1 cellular context compared by ENCODE assay signal in genomic region chrX:48451708-48452107, GRCh38.
A peak's percentile ranks its signal among the peaks of the same experiment; 100 is the strongest.
TF ChIP-seq lines count a peak whose summit lies in the region.

No MANE protein-coding gene starts in this region.

TF ChIP-seq in K562, 482 proteins besides CTCF, POLR2A, EP300 and RAD21:
- TF ChIP-seq BRF1 (IDR thresholded peaks at IDR 0.05; ENCODE audit: borderline replicate concordance, extremely low read depth, insufficient read length) (no peak), ELK3 (CRISPR knock-in tag; IDR thresholded peaks at IDR 0.05) (no peak), TAF15 (IDR thresholded peaks at IDR 0.05; ENCODE audit: low read depth, low read length) (no peak), CEBPB (tag; IDR thresholded peaks at IDR 0.05) (no peak), TEAD4 (IDR thresholded peaks at IDR 0.05; ENCODE audit: low read length) (peak; percentile 54; the same call in 1 of the 2 replicates), TEAD4 (CRISPR knock-in tag; IDR thresholded peaks at IDR 0.05; ENCODE audit: borderline replicate concordance) (no peak), ZNF586 (CRISPR knock-in tag; conservative IDR thresholded peaks at IDR 0.05) (no peak), SMARCA4 (IDR thresholded peaks at IDR 0.05) (peak; percentile 50), ZNF609 (CRISPR knock-in tag; IDR thresholded peaks at IDR 0.05; ENCODE audit: borderline replicate concordance) (no peak), FOXP4 (CRISPR knock-in tag; IDR thresholded peaks at IDR 0.05; ENCODE audit: borderline replicate concordance) (no peak), MECOM (CRISPR knock-in tag; IDR thresholded peaks at IDR 0.05) (no peak), TAL1 (IDR thresholded peaks at IDR 0.05) (peak; percentile 54), ZBTB2 (IDR thresholded peaks at IDR 0.05) (no peak), BRF2 (IDR thresholded peaks at IDR 0.05; ENCODE audit: borderline replicate concordance, insufficient read depth, insufficient read length) (no peak), TSC22D4 (tag; IDR thresholded peaks at IDR 0.05) (no peak), ZBTB40 (IDR thresholded peaks at IDR 0.05) (no peak), ZBTB40 (CRISPR knock-in tag; IDR thresholded peaks at IDR 0.05) (no peak), MCM2 (IDR thresholded peaks at IDR 0.05; ENCODE audit: low read depth) (no peak), ZNF318 (IDR thresholded peaks at IDR 0.05; ENCODE audit: borderline replicate concordance in 1 of 2, low read depth in 1 of 2) (no peak), TCF3 (CRISPR knock-in tag; IDR thresholded peaks at IDR 0.05) (peak; percentile 40; the same call in 1 of the 2 replicates), L3MBTL2 (IDR thresholded peaks at IDR 0.05) (peak; percentile 53; the same call in 1 of the 2 replicates), SMAD4 (CRISPR knock-in tag; conservative IDR thresholded peaks at IDR 0.05) (no peak), ARID1B (IDR thresholded peaks at IDR 0.05) (peak; percentile 59), CBFA2T3 (IDR thresholded peaks at IDR 0.05) (peak; percentile 72)
TF ChIP-seq in K562: peak in this region for 7.
